Comparison of ENCODE assay signal across 26 cellular contexts in genomic region chr5:131321066-131321465, GRCh38. TPM values are rescaled to one million over a fixed set of nuclear protein-coding genes. Genes with fewer than 3 reads are reported as not detected.
DNase-seq lines count a peak whose midpoint lies in the region; ATAC-seq and TF ChIP-seq lines count a peak whose summit lies in the region.
"Had no signal": no experiment of that assay in that cellular context is flagged by ENCODE, and none has a peak within 500 bp of the region (broad histone marks: within the 10 kb centered on the region; RNA-seq: fewer than 3 reads in every experiment).

No MANE protein-coding gene starts in this region.

- H3K27me3 Mint-ChIP-seq in CD8-positive, alpha-beta T cell (ENCODE audit: low read depth) = no peaks in the 10 kb centered on the region
- no peaks in the 10 kb centered on the region for H3K27me3 Mint-ChIP-seq in activated T-helper 2 cell treated with anti-CD3 and anti-CD28 coated beads, Interferon-gamma antibody, Interleukin-2, Interleukin-4, amounts not matched to agents 10 μg/mL and 5 μg/mL and 100 μg/mL, durations not matched to agents 14 hours and 24 hours and 36 hours (ENCODE audit: low read depth)
- H3K27me3 Mint-ChIP-seq in naive thymus-derived CD8-positive, alpha-beta T cell = no peaks in the 10 kb centered on the region

- H3K4me1 ChIP-seq in CD8-positive, alpha-beta T cell (ENCODE audit: insufficient read depth, low read length) = peaks cover 52% of the 10 kb centered on the region
- no peaks in the 10 kb centered on the region for H3K4me1 ChIP-seq in hepatocyte (ENCODE audit: insufficient read depth)

- peaks cover 74% of the 10 kb centered on the region for H3K4me1 Mint-ChIP-seq in CD8-positive, alpha-beta T cell (ENCODE audit: low read depth)
- H3K4me1 Mint-ChIP-seq in activated T-helper 2 cell treated with anti-CD3 and anti-CD28 coated beads, Interferon-gamma antibody, Interleukin-2, Interleukin-4, amounts not matched to agents 10 μg/mL and 5 μg/mL and 100 μg/mL, durations not matched to agents 14 hours and 24 hours and 36 hours (ENCODE audit: low read depth) = peaks cover 36% of the 10 kb centered on the region
- peaks cover 21 to 86% (median 67%) of the 10 kb centered on the region in 4 donors for H3K4me1 Mint-ChIP-seq in naive thymus-derived CD8-positive, alpha-beta T cell

- CTCF ChIA-PET in CD8-positive, alpha-beta T cell (lab: Charles Lee) = no interaction called here

- H3K4me2 ChIP-seq in hepatocyte = no peak overlapping the region

- POLR2A ChIA-PET in CD8-positive, alpha-beta T cell (lab: Charles Lee) = interaction anchor here (0.7 kb wide), 1 partner anchor 81 kb away, joined by 3 read pairs; no protein-coding TSS in a partner anchor
- POLR2A ChIA-PET in naive thymus-derived CD8-positive, alpha-beta T cell (lab: Charles Lee) = interaction anchor here (0.6 to 0.8 kb wide), 3 partner anchors 9 to 122 kb away, joined by 3 read pairs; no protein-coding TSS in a partner anchor

- H3K79me2 ChIP-seq in hepatocyte = peaks cover 91% of the 10 kb centered on the region

- H3K36me3 Mint-ChIP-seq in CD8-positive, alpha-beta T cell = peaks cover 70% of the 10 kb centered on the region
- peaks cover 76% of the 10 kb centered on the region for H3K36me3 Mint-ChIP-seq in activated T-helper 2 cell treated with anti-CD3 and anti-CD28 coated beads, Interferon-gamma antibody, Interleukin-2, Interleukin-4, amounts not matched to agents 10 μg/mL and 5 μg/mL and 100 μg/mL, durations not matched to agents 14 hours and 24 hours and 36 hours (ENCODE audit: low read depth)
- H3K36me3 Mint-ChIP-seq in naive thymus-derived CD8-positive, alpha-beta T cell = peaks cover 9 to 79% (median 47%) of the 10 kb centered on the region in 3 donors

- no peak for TF ChIP-seq CTCF in CD8-positive, alpha-beta T cell (IDR thresholded peaks at IDR 0.05)
- no peak for TF ChIP-seq CTCF in hepatocyte (IDR thresholded peaks at IDR 0.05; ENCODE audit: poor library complexity)

- intact Hi-C loops in CD8-positive, alpha-beta T cell (cut with DNase I, micrococcal nuclease) = loop anchor here in 1 of 2 experiments (1.0 to 5.0 kb wide), 3 partner anchors 8 to 61 kb away; no protein-coding TSS in a partner anchor
- intact Hi-C loops in activated T-helper 2 cell treated with anti-CD3 and anti-CD28 coated beads, Interferon-gamma antibody, Interleukin-2, Interleukin-4, amounts not matched to agents 10 μg/mL and 5 μg/mL and 100 μg/mL, durations not matched to agents 14 hours and 24 hours and 36 hours (cut with micrococcal nuclease) = no loop called here

- DNase-seq in activated CD4-positive, CD25-positive, alpha-beta regulatory T cell (lab: John Stamatoyannopoulos, UW) = no peak
- DNase-seq in CD8-positive, alpha-beta T cell = no peak
- DNase-seq in activated T-helper 2 cell treated with anti-CD3 and anti-CD28 coated beads, Interferon-gamma antibody, Interleukin-2, Interleukin-4, amounts not matched to agents 10 μg/mL and 5 μg/mL and 100 μg/mL, durations not matched to agents 14 hours and 24 hours and 36 hours (ENCODE audit: low spot score) = no peak
- DNase-seq in naive thymus-derived CD8-positive, alpha-beta T cell = no peak
- DNase-seq in stimulated activated CD4-positive, alpha-beta T cell treated with anti-CD3 and anti-CD28 coated beads, Interleukin-1b, Interleukin-23, amount 100 ng/mL, for 48 hours = no peak
- DNase-seq in hepatocyte (ENCODE audit: low spot score) (no peak), COLO829 (ENCODE audit: low spot score) (no peak)
- DNase-seq: activated CD4-positive, alpha-beta T cell treated with anti-CD3 and anti-CD28 coated beads, Interleukin-2, amount 50 U/mL, for 4 hours; amniotic stem cell; effector memory CD4-positive, alpha-beta T cell; foreskin fibroblast; GDM1; HFFc6; hypothalamus; left ventricle myocardium inferior; NCI-H1105; NCI-H2029; NCI-H226; right cardiac atrium; RPMI8226; stimulated activated CD4-positive, alpha-beta T cell treated with anti-CD3 and anti-CD28 coated beads, Interleukin-4, amount 100 ng/mL, for 4 hours; transverse colon had no signal

- no peak overlapping the region for H2AFZ ChIP-seq in hepatocyte

- H4K20me1 ChIP-seq in hepatocyte (ENCODE audit: insufficient read depth, poor library complexity, severe bottlenecking) = peaks cover under 1% of the 10 kb centered on the region

- no peaks in the 10 kb centered on the region for H3K27me3 ChIP-seq in CD8-positive, alpha-beta T cell (ENCODE audit: insufficient read depth, low read length)
- no peaks in the 10 kb centered on the region for H3K27me3 ChIP-seq in hepatocyte
- H3K27me3 ChIP-seq: transverse colon had no signal

- H3K9me2 ChIP-seq in hepatocyte (replicated peaks; ENCODE audit: insufficient read depth) = no peaks in the 10 kb centered on the region

- peaks cover 5% of the 10 kb centered on the region for H3K9me3 Mint-ChIP-seq in CD8-positive, alpha-beta T cell
- peaks cover 7% of the 10 kb centered on the region for H3K9me3 Mint-ChIP-seq in activated T-helper 2 cell treated with anti-CD3 and anti-CD28 coated beads, Interferon-gamma antibody, Interleukin-2, Interleukin-4, amounts not matched to agents 10 μg/mL and 5 μg/mL and 100 μg/mL, durations not matched to agents 14 hours and 24 hours and 36 hours
- H3K9me3 Mint-ChIP-seq in naive thymus-derived CD8-positive, alpha-beta T cell = peaks cover 0 to 4% (median 0%) of the 10 kb centered on the region in 9 donors
- H3K9me3 Mint-ChIP-seq: HFFc6 had no signal

- ATAC-seq in activated CD4-positive, CD25-positive, alpha-beta regulatory T cell treated with anti-CD3 and anti-CD28 coated beads, Interleukin-2, amount 50 U/mL, for 24 hours = peak; percentile 67 to 77
- no peak for ATAC-seq in CD8-positive, alpha-beta T cell
- ATAC-seq in naive thymus-derived CD8-positive, alpha-beta T cell = no peak
- ATAC-seq: right cardiac atrium had no signal

- H3K27ac Mint-ChIP-seq in CD8-positive, alpha-beta T cell = peak overlapping the region; percentile 42
- peak overlapping the region; percentile 70 for H3K27ac Mint-ChIP-seq in activated T-helper 2 cell treated with anti-CD3 and anti-CD28 coated beads, Interferon-gamma antibody, Interleukin-2, Interleukin-4, amounts not matched to agents 10 μg/mL and 5 μg/mL and 100 μg/mL, durations not matched to agents 14 hours and 24 hours and 36 hours
- H3K27ac Mint-ChIP-seq in naive thymus-derived CD8-positive, alpha-beta T cell = peak overlapping the region; percentile 16 to 87 (median 72)
- H3K27ac Mint-ChIP-seq: HFFc6; mesothelial cell of epicardium; T-helper 1 cell treated with Interleukin-12 subunit alpha and Interleukin-12 subunit beta and Interleukin-4 antibody, amounts not matched to agents 30 μg/mL and 1 μg/mL, for 36 hours had no signal

- H3K27ac ChIP-seq in CD8-positive, alpha-beta T cell (ENCODE audit: low read depth, low read length) = no peak overlapping the region
- no peak overlapping the region for H3K27ac ChIP-seq in hepatocyte
- H3K27ac ChIP-seq: 22Rv1, left ventricle myocardium inferior, transverse colon had no signal

- H3K4me3 Mint-ChIP-seq in CD8-positive, alpha-beta T cell = peak overlapping the region; percentile 12
- H3K4me3 Mint-ChIP-seq in activated T-helper 2 cell treated with anti-CD3 and anti-CD28 coated beads, Interferon-gamma antibody, Interleukin-2, Interleukin-4, amounts not matched to agents 10 μg/mL and 5 μg/mL and 100 μg/mL, durations not matched to agents 14 hours and 24 hours and 36 hours (ENCODE audit: low read depth) = no peak overlapping the region
- H3K4me3 Mint-ChIP-seq in naive thymus-derived CD8-positive, alpha-beta T cell = peak overlapping the region in 5 of 10 donors; percentile 8 to 58 (median 37)
- H3K4me3 Mint-ChIP-seq: HFFc6; mesothelial cell of epicardium; T-helper 1 cell treated with Interleukin-12 subunit alpha and Interleukin-12 subunit beta and Interleukin-4 antibody, amounts not matched to agents 30 μg/mL and 1 μg/mL, for 36 hours had no signal

- WGBS in hepatocyte (ENCODE audit: low lambda C conversion rate, missing lambda C conversion rate) = 50% methylated on average over 2 of the region's 2 CpGs

- peaks cover 25% of the 10 kb centered on the region for H3K36me3 ChIP-seq in CD8-positive, alpha-beta T cell (ENCODE audit: insufficient read depth, low read length)
- H3K36me3 ChIP-seq in hepatocyte (replicated peaks; ENCODE audit: insufficient read depth, low read depth) = no peaks in the 10 kb centered on the region

- H3K9me3 ChIP-seq in CD8-positive, alpha-beta T cell (ENCODE audit: low read length) = no peaks in the 10 kb centered on the region
- no peaks in the 10 kb centered on the region for H3K9me3 ChIP-seq in hepatocyte (ENCODE audit: low read depth)
- H3K9me3 ChIP-seq: left ventricle myocardium inferior, transverse colon had no signal

- H3K4me3 ChIP-seq in CD8-positive, alpha-beta T cell (ENCODE audit: low read depth, low read length) = no peak overlapping the region
- H3K4me3 ChIP-seq in hepatocyte = no peak overlapping the region
- H3K4me3 ChIP-seq: left ventricle myocardium inferior, transverse colon had no signal

RNA-seq across cellular contexts. Expression of gene CDC42SE2, which starts 57.2 kb away (rescaled TPM):
- 100 to 1,000 TPM; 340 to 348 TPM for total RNA-seq in CD8-positive, alpha-beta T cell
- 89.5 and 91.0 TPM in 2 replicates for total RNA-seq in activated T-helper 2 cell treated with anti-CD3 and anti-CD28 coated beads, Interferon-gamma antibody, Interleukin-2, Interleukin-4, amounts not matched to agents 10 μg/mL and 5 μg/mL and 100 μg/mL, durations not matched to agents 14 hours and 24 hours and 36 hours
- total RNA-seq in naive thymus-derived CD8-positive, alpha-beta T cell = 100 to 1,000 TPM; 313 to 326 TPM
- polyA plus RNA-seq in naive thymus-derived CD8-positive, alpha-beta T cell = 100 to 1,000 TPM; 423 to 544 (median 480) TPM
- total RNA-seq in hepatocyte = 45.4 and 51.5 TPM in 2 replicates
- 21.9 and 27.2 TPM in 2 replicates for polyA plus RNA-seq in hepatocyte

Comparison
In these comparisons a context has a peak if more than half of its experiments do, and no peak if none do; other contexts are left out.
1. ATAC-seq: peak in activated CD4-positive, CD25-positive, alpha-beta regulatory T cell treated with anti-CD3 and anti-CD28 coated beads, Interleukin-2, amount 50 U/mL, for 24 hours (2 of 2); none in CD8-positive, alpha-beta T cell (single experiment) and naive thymus-derived CD8-positive, alpha-beta T cell (0 of 2).
2. Peak in every context shown above with its lines, with median percentiles within 50 percentile points of each other: H3K27ac Mint-ChIP-seq.